Comparison of ENCODE assay signal across 2 cellular contexts in the genomic region with DNA sequence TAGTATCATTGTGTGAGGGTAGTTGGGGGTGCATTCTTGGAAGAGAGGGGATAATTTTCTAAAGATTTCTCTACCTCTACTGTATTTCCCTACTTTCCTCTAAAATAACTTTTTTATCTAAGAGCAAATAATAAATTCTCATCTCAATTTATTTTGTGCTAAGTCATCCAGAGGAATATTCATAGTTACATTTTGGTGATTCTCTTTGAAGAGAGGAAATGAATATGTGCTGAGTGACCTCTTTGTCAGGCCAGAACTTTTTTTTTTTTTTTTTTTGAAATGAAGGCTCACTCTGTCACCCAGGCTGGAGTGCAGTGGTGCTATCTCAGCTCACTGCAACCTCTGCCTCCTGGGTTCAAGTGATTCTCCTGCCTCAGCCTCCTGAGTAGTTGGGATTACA.
TF ChIP-seq lines count a peak whose summit lies in the region.

No MANE protein-coding gene starts in this region.

TF ChIP-seq in A549, 52 proteins besides CTCF, POLR2A, EP300 and RAD21:
- TF ChIP-seq HMGXB4 (CRISPR knock-in tag; IDR thresholded peaks at IDR 0.05; ENCODE audit: borderline replicate concordance) = no peak
- TF ChIP-seq SMC3 (IDR thresholded peaks at IDR 0.05) = no peak
- no peak for TF ChIP-seq KDM1A (IDR thresholded peaks at IDR 0.05; ENCODE audit: low read depth)
- TF ChIP-seq NR3C1 (IDR thresholded peaks at IDR 0.05) = no peak
- TF ChIP-seq, protein P1, sequence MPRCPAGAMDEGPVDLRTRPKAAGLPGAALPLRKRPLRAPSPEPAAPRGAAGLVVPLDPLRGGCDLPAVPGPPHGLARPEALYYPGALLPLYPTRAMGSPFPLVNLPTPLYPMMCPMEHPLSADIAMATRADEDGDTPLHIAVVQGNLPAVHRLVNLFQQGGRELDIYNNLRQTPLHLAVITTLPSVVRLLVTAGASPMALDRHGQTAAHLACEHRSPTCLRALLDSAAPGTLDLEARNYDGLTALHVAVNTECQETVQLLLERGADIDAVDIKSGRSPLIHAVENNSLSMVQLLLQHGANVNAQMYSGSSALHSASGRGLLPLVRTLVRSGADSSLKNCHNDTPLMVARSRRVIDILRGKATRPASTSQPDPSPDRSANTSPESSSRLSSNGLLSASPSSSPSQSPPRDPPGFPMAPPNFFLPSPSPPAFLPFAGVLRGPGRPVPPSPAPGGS (IDR thresholded peaks at IDR 0.05) = no peak
- peak; percentile 20 for TF ChIP-seq MAFK (IDR thresholded peaks at IDR 0.05; ENCODE audit: partially characterized antibody)

TF ChIP-seq in K562, 482 proteins besides CTCF, POLR2A, EP300 and RAD21:
- no peak for TF ChIP-seq NFYB (IDR thresholded peaks at IDR 0.05; ENCODE audit: extremely low read depth, insufficient read length)
- peak; percentile 34; the same call in 1 of the 2 replicates for TF ChIP-seq MAFG (tag; conservative IDR thresholded peaks at IDR 0.05)
- no peak for TF ChIP-seq ASH1L (IDR thresholded peaks at IDR 0.05; ENCODE audit: borderline replicate concordance, low read depth, partially characterized antibody)
- TF ChIP-seq ZNF134 (CRISPR knock-in tag; conservative IDR thresholded peaks at IDR 0.05) = no peak
